In genomic region chr2:79876430-79876829, GRCh38 we compare ENCODE assay signal across 10 cellular contexts.
A peak's percentile ranks its signal among the peaks of the same experiment; 100 is the strongest.
DNase-seq lines count a peak whose midpoint lies in the region; TF ChIP-seq lines count a peak whose summit lies in the region.
"Had no signal": no experiment of that assay in that cellular context is flagged by ENCODE, and none has a peak within 500 bp of the region (broad histone marks: within the 10 kb centered on the region; RNA-seq: fewer than 3 reads in every experiment).

No MANE protein-coding gene starts in this region.

- no peak overlapping the region for H2AFZ ChIP-seq in SU-DHL-6 (ENCODE audit: low read depth, low read length, severe bottlenecking)

- no peak overlapping the region for H3K4me2 ChIP-seq in SU-DHL-6 (ENCODE audit: low read depth, low read length, poor library complexity, severe bottlenecking)

- WGBS in esophagus muscularis mucosa = 18% methylated on average over 3 of the region's 3 CpGs

- DNase-seq in Caco-2 (peak in 1 of 2 experiments; percentile 11), HFFc6 (peak; percentile 27), left kidney (ENCODE audit: low read depth, low spot score) (peak; percentile 58), islet precursor cell (no peak), esophagus muscularis mucosa (ENCODE audit: extremely low spot score) (no peak)
- DNase-seq in activated T-helper 2 cell treated with anti-CD3 and anti-CD28 coated beads, Interferon-gamma antibody, Interleukin-2, Interleukin-4, amounts not matched to agents 10 μg/mL and 5 μg/mL and 100 μg/mL, durations not matched to agents 14 hours and 24 hours and 36 hours (ENCODE audit: low spot score) = no peak
- no peak for DNase-seq in activated CD8-positive, alpha-beta memory T cell treated with anti-CD3 and anti-CD28 coated beads for 24 hours
- DNase-seq: tibial artery had no signal

- H3K4me3 Mint-ChIP-seq in Caco-2 (ENCODE audit: unreplicated experiment) (no peak overlapping the region), HFFc6 (no peak overlapping the region)
- no peak overlapping the region for H3K4me3 Mint-ChIP-seq in activated T-helper 2 cell treated with anti-CD3 and anti-CD28 coated beads, Interferon-gamma antibody, Interleukin-2, Interleukin-4, amounts not matched to agents 10 μg/mL and 5 μg/mL and 100 μg/mL, durations not matched to agents 14 hours and 24 hours and 36 hours (ENCODE audit: low read depth)
- H3K4me3 Mint-ChIP-seq: central memory CD8-positive, alpha-beta T cell had no signal

- TF ChIP-seq CTCF in Caco-2 (IDR thresholded peaks at IDR 0.05; ENCODE audit: insufficient read depth in 1 of 2, low read depth in 1 of 2, low read length in 1 of 2, severe bottlenecking in 1 of 2, unreplicated experiment in 1 of 2) (peak; percentile 45 to 46), HFFc6 (IDR thresholded peaks at IDR 0.05) (peak; percentile 66), SU-DHL-6 (IDR thresholded peaks at IDR 0.05; ENCODE audit: insufficient read depth, low read length, poor library complexity, severe bottlenecking) (peak; percentile 18), esophagus muscularis mucosa (IDR thresholded peaks at IDR 0.05) (no peak)

- H3K27ac ChIP-seq in SU-DHL-6 (ENCODE audit: low read depth, low read length) = no peak overlapping the region
- H3K27ac ChIP-seq in esophagus muscularis mucosa (replicated peaks in 1 of 4) = no peak overlapping the region
- H3K27ac ChIP-seq: tibial artery had no signal

- no peaks in the 10 kb centered on the region for H3K79me2 ChIP-seq in SU-DHL-6 (ENCODE audit: insufficient read depth, low read length)

- H3K36me3 Mint-ChIP-seq in Caco-2 (ENCODE audit: insufficient read depth, unreplicated experiment) (no peaks in the 10 kb centered on the region), HFFc6 (ENCODE audit: low read depth) (no peaks in the 10 kb centered on the region)
- no peaks in the 10 kb centered on the region for H3K36me3 Mint-ChIP-seq in activated T-helper 2 cell treated with anti-CD3 and anti-CD28 coated beads, Interferon-gamma antibody, Interleukin-2, Interleukin-4, amounts not matched to agents 10 μg/mL and 5 μg/mL and 100 μg/mL, durations not matched to agents 14 hours and 24 hours and 36 hours (ENCODE audit: low read depth)

- H3F3A ChIP-seq in SU-DHL-6 (ENCODE audit: insufficient read depth) = no peaks in the 10 kb centered on the region

- H3K9me3 ChIP-seq in Caco-2 = no peaks in the 10 kb centered on the region
- no peaks in the 10 kb centered on the region for H3K9me3 ChIP-seq in SU-DHL-6 (ENCODE audit: insufficient read depth, low read length)
- no peaks in the 10 kb centered on the region for H3K9me3 ChIP-seq in esophagus muscularis mucosa
- H3K9me3 ChIP-seq: tibial artery had no signal

- TF ChIP-seq EP300 in esophagus muscularis mucosa (IDR thresholded peaks at IDR 0.05) = no peak

- H3K9me3 Mint-ChIP-seq in Caco-2 (ENCODE audit: unreplicated experiment) (no peaks in the 10 kb centered on the region), HFFc6 (no peaks in the 10 kb centered on the region)
- H3K9me3 Mint-ChIP-seq in activated T-helper 2 cell treated with anti-CD3 and anti-CD28 coated beads, Interferon-gamma antibody, Interleukin-2, Interleukin-4, amounts not matched to agents 10 μg/mL and 5 μg/mL and 100 μg/mL, durations not matched to agents 14 hours and 24 hours and 36 hours = peaks cover 4% of the 10 kb centered on the region

- H3K27ac Mint-ChIP-seq in Caco-2 (ENCODE audit: unreplicated experiment) (no peak overlapping the region), HFFc6 (no peak overlapping the region)
- H3K27ac Mint-ChIP-seq in activated T-helper 2 cell treated with anti-CD3 and anti-CD28 coated beads, Interferon-gamma antibody, Interleukin-2, Interleukin-4, amounts not matched to agents 10 μg/mL and 5 μg/mL and 100 μg/mL, durations not matched to agents 14 hours and 24 hours and 36 hours = no peak overlapping the region

- intact Hi-C loops in Caco-2 (cut with micrococcal nuclease; ENCODE audit: unreplicated experiment) (no loop called here), esophagus muscularis mucosa (cut with DNase I) (no loop called here)
- intact Hi-C loops in activated T-helper 2 cell treated with anti-CD3 and anti-CD28 coated beads, Interferon-gamma antibody, Interleukin-2, Interleukin-4, amounts not matched to agents 10 μg/mL and 5 μg/mL and 100 μg/mL, durations not matched to agents 14 hours and 24 hours and 36 hours (cut with micrococcal nuclease) = no loop called here

- H4K20me1 ChIP-seq in SU-DHL-6 (ENCODE audit: low read depth, low read length) = no peaks in the 10 kb centered on the region

- H3K36me3 ChIP-seq in Caco-2 (ENCODE audit: control insufficient read depth, insufficient read depth, low read length) = no peaks in the 10 kb centered on the region
- no peaks in the 10 kb centered on the region for H3K36me3 ChIP-seq in SU-DHL-6 (ENCODE audit: low read length)
- no peaks in the 10 kb centered on the region for H3K36me3 ChIP-seq in esophagus muscularis mucosa
- H3K36me3 ChIP-seq: tibial artery had no signal

- CTCF ChIA-PET in Caco-2 (lab: Charles Lee) = no interaction called here

- H3K4me1 ChIP-seq in Caco-2 (no peaks in the 10 kb centered on the region), esophagus muscularis mucosa (no peaks in the 10 kb centered on the region)
- H3K4me1 ChIP-seq: tibial artery had no signal

- no peak for TF ChIP-seq POLR2A in esophagus muscularis mucosa (IDR thresholded peaks at IDR 0.05; ENCODE audit: low read depth)

- H3K27me3 Mint-ChIP-seq in Caco-2 (ENCODE audit: insufficient read depth, unreplicated experiment) = peaks cover 10% of the 10 kb centered on the region
- H3K27me3 Mint-ChIP-seq in HFFc6 (ENCODE audit: insufficient read depth) = peaks cover 9% of the 10 kb centered on the region
- H3K27me3 Mint-ChIP-seq in activated T-helper 2 cell treated with anti-CD3 and anti-CD28 coated beads, Interferon-gamma antibody, Interleukin-2, Interleukin-4, amounts not matched to agents 10 μg/mL and 5 μg/mL and 100 μg/mL, durations not matched to agents 14 hours and 24 hours and 36 hours (ENCODE audit: low read depth) = no peaks in the 10 kb centered on the region
- H3K27me3 Mint-ChIP-seq: central memory CD8-positive, alpha-beta T cell had no signal

- no peak overlapping the region for H3K9ac ChIP-seq in SU-DHL-6 (ENCODE audit: low read length)

- BruUV-seq in Caco-2 (replicated peaks; lab: Mats Ljungman, UMichigan) = no TSS peak

- H3K4me3 ChIP-seq in Caco-2 (ENCODE audit: low read depth, low read length) (no peak overlapping the region), SU-DHL-6 (ENCODE audit: insufficient read depth, low read length, poor library complexity, severe bottlenecking) (no peak overlapping the region), esophagus muscularis mucosa (no peak overlapping the region)
- H3K4me3 ChIP-seq: tibial artery had no signal

- H3K9me2 ChIP-seq in SU-DHL-6 (replicated peaks; ENCODE audit: insufficient read depth, low read length) = no peaks in the 10 kb centered on the region

- H3K4me1 Mint-ChIP-seq in Caco-2 (ENCODE audit: low read depth, unreplicated experiment) (no peaks in the 10 kb centered on the region), HFFc6 (ENCODE audit: low read depth) (no peaks in the 10 kb centered on the region)
- H3K4me1 Mint-ChIP-seq in activated T-helper 2 cell treated with anti-CD3 and anti-CD28 coated beads, Interferon-gamma antibody, Interleukin-2, Interleukin-4, amounts not matched to agents 10 μg/mL and 5 μg/mL and 100 μg/mL, durations not matched to agents 14 hours and 24 hours and 36 hours (ENCODE audit: low read depth) = no peaks in the 10 kb centered on the region
- H3K4me1 Mint-ChIP-seq: central memory CD8-positive, alpha-beta T cell had no signal

- H3K27me3 ChIP-seq in Caco-2 (replicated peaks; ENCODE audit: control insufficient read depth, insufficient read depth, low read length) = no peaks in the 10 kb centered on the region
- H3K27me3 ChIP-seq in SU-DHL-6 (ENCODE audit: low read length) = no peaks in the 10 kb centered on the region
- no peaks in the 10 kb centered on the region for H3K27me3 ChIP-seq in esophagus muscularis mucosa
- H3K27me3 ChIP-seq: tibial artery had no signal

- POLR2A ChIA-PET in Caco-2 (lab: Charles Lee) = no interaction called here

Comparison
In these comparisons a context has a peak if more than half of its experiments do, and no peak if none do; other contexts are left out.
1. DNase-seq: peak in HFFc6 (single experiment) and left kidney (single experiment); none in activated T-helper 2 cell treated with anti-CD3 and anti-CD28 coated beads, Interferon-gamma antibody, Interleukin-2, Interleukin-4, amounts not matched to agents 10 μg/mL and 5 μg/mL and 100 μg/mL, durations not matched to agents 14 hours and 24 hours and 36 hours (single experiment), islet precursor cell (single experiment), activated CD8-positive, alpha-beta memory T cell treated with anti-CD3 and anti-CD28 coated beads for 24 hours (single experiment) and esophagus muscularis mucosa (single experiment).
2. CTCF ChIP-seq: peak in Caco-2 (2 of 2), HFFc6 (single experiment) and SU-DHL-6 (single experiment); none in esophagus muscularis mucosa (0 of 3).